In genomic region chr1:50774759-50775351, GRCh38 we compare ENCODE assay signal across 1 cellular context.
TF ChIP-seq lines count a peak whose summit lies in the region.

No MANE protein-coding gene starts in this region.

TF ChIP-seq in GM23338, 12 proteins besides CTCF, POLR2A, EP300 and RAD21 (continued from another document):
- TF ChIP-seq REST (IDR thresholded peaks at IDR 0.05; ENCODE audit: unreplicated experiment): no peak
- TF ChIP-seq EZH2 (IDR thresholded peaks at IDR 0.05; ENCODE audit: low read depth, unreplicated experiment): no peak
- TF ChIP-seq EZH2phosphoT487 (IDR thresholded peaks at IDR 0.05; ENCODE audit: unreplicated experiment): no peak
TF ChIP-seq in GM23338: peak in this region for 0.
